20 cellular contexts compared by ENCODE assay signal in the genomic region with DNA sequence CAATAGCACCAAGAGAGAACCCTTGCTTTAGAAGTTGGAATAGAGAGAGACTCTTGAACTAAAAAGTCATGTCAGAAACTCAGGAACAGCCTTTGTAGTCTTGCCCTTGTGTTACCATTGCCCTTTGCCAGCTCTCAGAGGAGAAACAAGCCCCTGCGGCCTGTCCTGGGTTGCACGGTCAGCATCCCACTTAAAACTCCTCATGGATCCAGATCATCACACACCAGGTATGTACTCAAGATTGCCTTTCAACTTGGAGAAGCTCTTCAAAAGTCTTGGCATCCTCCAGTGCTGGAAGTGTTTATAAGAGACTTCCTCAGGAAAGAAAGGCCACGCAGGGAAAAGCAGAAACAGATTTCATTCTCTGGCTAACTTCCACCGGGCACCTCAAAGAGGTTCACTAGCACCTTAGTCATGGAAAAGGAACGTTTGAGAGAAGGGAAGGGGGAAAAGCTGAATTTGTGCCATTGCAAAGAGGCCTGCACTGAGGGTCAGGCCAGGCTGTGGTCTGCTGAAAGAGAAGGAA.
DNase-seq lines count a peak whose midpoint lies in the region; FAIRE-seq and TF ChIP-seq lines count a peak whose summit lies in the region.
"Had no signal": no experiment of that assay in that cellular context is flagged by ENCODE, and none has a peak within 500 bp of the region (broad histone marks: within the 10 kb centered on the region; RNA-seq: fewer than 3 reads in every experiment).

No MANE protein-coding gene starts in this region.

- H3K4me3 ChIP-seq in AG10803 (ENCODE audit: low read length) (no peak overlapping the region), astrocyte (ENCODE audit: insufficient read depth, low read depth, low read length) (no peak overlapping the region), thyroid gland (replicated peaks in 1 of 3) (no peak overlapping the region), colonic mucosa (no peak overlapping the region)
- H3K4me3 ChIP-seq: A549, GM23338, HAP-1 had no signal

- no peaks in the 10 kb centered on the region for H4K20me1 ChIP-seq in astrocyte (ENCODE audit: insufficient read depth, low read length)

- H3K9ac ChIP-seq in astrocyte (ENCODE audit: low read length) (no peak overlapping the region), colonic mucosa (ENCODE audit: low read depth in 2 of 2, low read length in 2 of 2) (no peak overlapping the region)

- H3K27me3 ChIP-seq in astrocyte (ENCODE audit: insufficient read depth, low read length) (no peaks in the 10 kb centered on the region), thyroid gland (no peaks in the 10 kb centered on the region), colonic mucosa (no peaks in the 10 kb centered on the region)

- H3K79me2 ChIP-seq in astrocyte (ENCODE audit: insufficient read depth, low read length), result no peaks in the 10 kb centered on the region

- TF ChIP-seq CTCF in AG10803 (conservative IDR thresholded peaks at IDR 0.05; ENCODE audit: low read length), result no peak
- TF ChIP-seq CTCF in astrocyte (IDR thresholded peaks at IDR 0.05; ENCODE audit: insufficient read depth, low read depth, low read length), result no peak
- no peak for TF ChIP-seq CTCF in thyroid gland (IDR thresholded peaks at IDR 0.05)
- no peak for TF ChIP-seq CTCF in colonic mucosa (IDR thresholded peaks at IDR 0.05)

- H3K36me3 ChIP-seq in astrocyte (ENCODE audit: insufficient read depth, low read length) (no peaks in the 10 kb centered on the region), thyroid gland (no peaks in the 10 kb centered on the region), colonic mucosa (no peaks in the 10 kb centered on the region)
- H3K36me3 ChIP-seq: HAP-1 had no signal

- H3K4me3 Mint-ChIP-seq in astrocyte (ENCODE audit: unreplicated experiment), result no peak overlapping the region
- H3K4me3 Mint-ChIP-seq: CD4-positive, alpha-beta memory T cell; GM23338 had no signal

- peak; percentile 6 for DNase-seq in AG10803 (ENCODE audit: low read depth)
- DNase-seq in DMS79 treated with DMSO at 0.1 percent for 48 hours (lab: John Stamatoyannopoulos, UW), result peak; percentile 94
- DNase-seq in astrocyte (ENCODE audit: low read depth), result peak; percentile 50
- DNase-seq in thyroid gland, result peak; percentile 81 to 87
- no peak for DNase-seq in stimulated activated CD4-positive, alpha-beta T cell treated with anti-CD3 and anti-CD28 coated beads, Interleukin-2, amount 100 ng/mL, for 24 hours
- DNase-seq in colonic mucosa, result no peak
- DNase-seq in RPMI8226, result no peak
- DNase-seq: 8988T; ACHN; C1 segment of cervical spinal cord; Calu3; CD4-positive, alpha-beta memory T cell; COR-L47; DMS53; GF-D8 had no signal

- 16 to 20% methylated on average over 5 of the region's 5 CpGs for WGBS in thyroid gland, 2 donors

- H3K9me3 ChIP-seq in astrocyte (ENCODE audit: insufficient read depth, low read depth, low read length) (no peaks in the 10 kb centered on the region), thyroid gland (no peaks in the 10 kb centered on the region), colonic mucosa (no peaks in the 10 kb centered on the region)
- H3K9me3 ChIP-seq: A549, HAP-1 had no signal

- TF ChIP-seq POLR2A in thyroid gland (IDR thresholded peaks at IDR 0.05), result no peak

- peaks cover 32% of the 10 kb centered on the region for H3K27me3 Mint-ChIP-seq in astrocyte (ENCODE audit: low read depth, unreplicated experiment)

- H3K9me3 Mint-ChIP-seq in astrocyte (ENCODE audit: unreplicated experiment), result peaks cover 2% of the 10 kb centered on the region

- no peak for FAIRE-seq in astrocyte (lab: Jason Lieb, UNC)
- FAIRE-seq: A549, GM12891, GM18507 had no signal

- H3K4me2 ChIP-seq in astrocyte (ENCODE audit: low read length), result no peak overlapping the region
- H3K4me2 ChIP-seq: A549, GM23338 had no signal

- H3K36me3 Mint-ChIP-seq in astrocyte (ENCODE audit: low read depth, unreplicated experiment), result peaks cover 2% of the 10 kb centered on the region
- H3K36me3 Mint-ChIP-seq: CD4-positive, alpha-beta memory T cell had no signal

- no peaks in the 10 kb centered on the region for H3K4me1 Mint-ChIP-seq in astrocyte (ENCODE audit: low read depth, unreplicated experiment)
- H3K4me1 Mint-ChIP-seq: CD4-positive, alpha-beta memory T cell; GM23338 had no signal

- H3K4me1 ChIP-seq in astrocyte (ENCODE audit: insufficient read depth, low read length) (no peaks in the 10 kb centered on the region), thyroid gland (peaks cover 17 to 19% of the 10 kb centered on the region in 2 donors), colonic mucosa (no peaks in the 10 kb centered on the region)
- H3K4me1 ChIP-seq: A549, HAP-1 had no signal

- no peak overlapping the region for H2AFZ ChIP-seq in astrocyte (ENCODE audit: low read depth, low read length)
- H2AFZ ChIP-seq: GM23338 had no signal

- no peak overlapping the region for H3K27ac Mint-ChIP-seq in astrocyte (ENCODE audit: unreplicated experiment)
- H3K27ac Mint-ChIP-seq: CD4-positive, alpha-beta memory T cell; GM23338 had no signal

- no peak overlapping the region for H3K27ac ChIP-seq in astrocyte (ENCODE audit: low read depth, low read length)
- H3K27ac ChIP-seq in thyroid gland, result no peak overlapping the region
- no peak overlapping the region for H3K27ac ChIP-seq in colonic mucosa
- H3K27ac ChIP-seq: A549 had no signal

- intact Hi-C loops in thyroid gland (cut with DNase I) (no loop called here), colonic mucosa (cut with DNase I) (no loop called here)

Comparison
In these comparisons a context has a peak if more than half of its experiments do, and no peak if none do; other contexts are left out.
1. DNase-seq: peak in AG10803 (single experiment), DMS79 treated with DMSO at 0.1 percent for 48 hours (single experiment), astrocyte (single experiment) and thyroid gland (2 of 2); none in stimulated activated CD4-positive, alpha-beta T cell treated with anti-CD3 and anti-CD28 coated beads, Interleukin-2, amount 100 ng/mL, for 24 hours (0 of 2), colonic mucosa (single experiment) and RPMI8226 (single experiment).